In the genomic region with DNA sequence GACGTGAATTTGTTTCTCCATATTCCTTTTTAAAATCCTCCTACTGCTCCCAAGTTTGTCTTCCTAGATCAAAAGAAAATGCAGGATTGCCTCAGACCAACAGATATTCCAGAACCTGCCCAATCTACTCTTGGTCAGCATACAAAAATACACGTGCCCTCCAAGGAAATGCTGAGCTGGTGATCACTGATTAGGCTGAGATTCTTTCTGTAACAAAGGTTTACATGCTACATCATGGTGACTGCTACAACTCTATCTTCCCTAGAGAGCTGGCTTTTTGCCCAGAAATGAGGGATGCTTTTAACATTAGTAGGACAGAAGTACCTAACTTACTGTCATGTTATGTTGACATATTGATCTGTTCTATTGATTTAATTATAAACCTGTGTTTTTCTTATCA, we compare ENCODE assay signal across 22 cellular contexts. TPM values are rescaled to one million over a fixed set of nuclear protein-coding genes. Genes with fewer than 3 reads are reported as not detected.
DNase-seq lines count a peak whose midpoint lies in the region; ATAC-seq and TF ChIP-seq lines count a peak whose summit lies in the region.
"Had no signal": no experiment of that assay in that cellular context is flagged by ENCODE, and none has a peak within 500 bp of the region (broad histone marks: within the 10 kb centered on the region; RNA-seq: fewer than 3 reads in every experiment).

No MANE protein-coding gene starts in this region.

- no CpG with 5 or more reads among the region's 2 CpGs for WGBS in IMR-90 (ENCODE audit: extremely low coverage in 2 of 2, insufficient read length in 1 of 2), 2 experiments

- no peak overlapping the region for H4K8ac ChIP-seq in IMR-90 (ENCODE audit: low read depth in 2 of 2, low read length in 2 of 2)

- H3K4me1 Mint-ChIP-seq in CD8-positive, alpha-beta T cell (ENCODE audit: low read depth) = peaks cover 9% of the 10 kb centered on the region
- H3K4me1 Mint-ChIP-seq: naive B cell had no signal

- no peaks in the 10 kb centered on the region for H3K36me3 Mint-ChIP-seq in CD8-positive, alpha-beta T cell
- H3K36me3 Mint-ChIP-seq: activated naive CD8-positive, alpha-beta T cell treated with anti-CD3 and anti-CD28 coated beads for 36 hours; naive B cell had no signal

- no peak overlapping the region for H2AFZ ChIP-seq in IMR-90 (replicated peaks; ENCODE audit: low read length, poor library complexity)

- no peak overlapping the region for H3K14ac ChIP-seq in IMR-90 (replicated peaks; ENCODE audit: low read depth, low read length)

- POLR2A ChIA-PET in IMR-90 (lab: Charles Lee; ENCODE audit: unreplicated experiment) = no interaction called here
- POLR2A ChIA-PET in CD8-positive, alpha-beta T cell (lab: Charles Lee) = interaction anchor here (1.0 kb wide), 1 partner anchor 13 kb away, joined by 3 read pairs; no protein-coding TSS in a partner anchor

- in situ Hi-C loops in Caki2 (cut with HindIII; ENCODE audit: low pct_unique_long_range_greater_than_20kb, low sequenced_read_pairs) = no loop called here
- in situ Hi-C loops in IMR-90 (cut with MboI; ENCODE audit: low sequenced_read_pairs) = no loop called here

- no peak overlapping the region for H4K91ac ChIP-seq in IMR-90 (ENCODE audit: insufficient read depth, low read depth, low read length)

- H3K4me2 ChIP-seq in IMR-90 (ENCODE audit: low read depth, low read length) = no peak overlapping the region
- H3K4me2 ChIP-seq: BLaER1 had no signal

- H2BK15ac ChIP-seq in IMR-90 (ENCODE audit: low read depth, low read length) = no peak overlapping the region

- H3K27me3 Mint-ChIP-seq in CD8-positive, alpha-beta T cell (ENCODE audit: low read depth) = no peaks in the 10 kb centered on the region
- H3K27me3 Mint-ChIP-seq: activated naive CD8-positive, alpha-beta T cell treated with anti-CD3 and anti-CD28 coated beads for 36 hours had no signal

- H3K9me1 ChIP-seq in IMR-90 (ENCODE audit: insufficient read depth, low read length) = no peaks in the 10 kb centered on the region

- no TSS peak for BruUV-seq in IMR-90 (replicated peaks; lab: Mats Ljungman, UMichigan)

- TF ChIP-seq RAD21 in IMR-90 (IDR thresholded peaks at IDR 0.05; ENCODE audit: low read length) = no peak

- TF ChIP-seq POLR2A in IMR-90 (IDR thresholded peaks at IDR 0.05; ENCODE audit: low read depth, low read length) = no peak

- H3K9me3 ChIP-seq in IMR-90 (ENCODE audit: control insufficient read depth, insufficient read depth, low read length) (no peaks in the 10 kb centered on the region), RWPE2 (ENCODE audit: severe bottlenecking) (peaks cover 10% of the 10 kb centered on the region), WERI-Rb-1 (ENCODE audit: severe bottlenecking) (no peaks in the 10 kb centered on the region)
- H3K9me3 ChIP-seq in CD8-positive, alpha-beta T cell (ENCODE audit: low read length) = no peaks in the 10 kb centered on the region

- no peak overlapping the region for H3K27ac Mint-ChIP-seq in CD8-positive, alpha-beta T cell
- H3K27ac Mint-ChIP-seq: activated naive CD8-positive, alpha-beta T cell treated with anti-CD3 and anti-CD28 coated beads for 36 hours; naive B cell; progenitor cell of endocrine pancreas had no signal

- H3K27me3 ChIP-seq in IMR-90 (ENCODE audit: control insufficient read depth, insufficient read depth, low read length) (no peaks in the 10 kb centered on the region), RWPE2 (ENCODE audit: insufficient read depth, poor library complexity, severe bottlenecking) (peaks cover 40% of the 10 kb centered on the region), WERI-Rb-1 (ENCODE audit: insufficient read depth, low read depth, severe bottlenecking) (no peaks in the 10 kb centered on the region)
- H3K27me3 ChIP-seq in CD8-positive, alpha-beta T cell (ENCODE audit: insufficient read depth, low read length) = no peaks in the 10 kb centered on the region
- H3K27me3 ChIP-seq: BLaER1 had no signal

- H3K4ac ChIP-seq in IMR-90 (ENCODE audit: low read depth, low read length) = no peak overlapping the region

- H3K23ac ChIP-seq in IMR-90 (ENCODE audit: low read depth, low read length) = no peak overlapping the region

- peaks cover 3% of the 10 kb centered on the region for H3K9me3 Mint-ChIP-seq in CD8-positive, alpha-beta T cell

- intact Hi-C loops in IMR-90 (cut with micrococcal nuclease) = no loop called here
- intact Hi-C loops in CD8-positive, alpha-beta T cell (cut with DNase I, micrococcal nuclease) = no loop called here

- H2BK20ac ChIP-seq in IMR-90 (ENCODE audit: low read depth, low read length) = no peak overlapping the region

- H3K4me1 ChIP-seq in IMR-90 (ENCODE audit: control insufficient read depth, insufficient read depth, low read length) = no peaks in the 10 kb centered on the region
- no peaks in the 10 kb centered on the region for H3K4me1 ChIP-seq in RWPE2 (ENCODE audit: insufficient read depth, poor library complexity, severe bottlenecking)
- no peaks in the 10 kb centered on the region for H3K4me1 ChIP-seq in CD8-positive, alpha-beta T cell (ENCODE audit: insufficient read depth, low read length)

- DNase-seq in Caki2 (ENCODE audit: low read depth) (peak; percentile 69), IMR-90 (peak; percentile 7), RWPE2 (ENCODE audit: low spot score) (no peak), glomerular visceral epithelial cell (ENCODE audit: extremely low spot score) (peak; percentile 18), NCI-H446 treated with DMSO at 0.1 percent for 48 hours (lab: John Stamatoyannopoulos, UW) (no peak), WERI-Rb-1 (no peak)
- no peak for DNase-seq in CD8-positive, alpha-beta T cell
- DNase-seq: activated CD4-positive, alpha-beta T cell treated with anti-CD3 and anti-CD28 coated beads for 4 hours; activated naive CD8-positive, alpha-beta T cell treated with anti-CD3 and anti-CD28 coated beads for 36 hours; central memory CD4-positive, alpha-beta T cell; DND-41; hippocampal formation; naive B cell; NCI-H526 treated with DMSO at 0.1 percent for 48 hours; SIG-M5; substantia nigra had no signal

- H2AK9ac ChIP-seq in IMR-90 (replicated peaks; ENCODE audit: low read depth, low read length, poor library complexity) = no peak overlapping the region

- H2BK120ac ChIP-seq in IMR-90 (ENCODE audit: low read depth, low read length) = no peak overlapping the region

- dilution Hi-C loops in IMR-90 (cut with HindIII; ENCODE audit: low sequenced_read_pairs, unreplicated experiment) = no loop called here

- no peak overlapping the region for H2BK5ac ChIP-seq in IMR-90 (ENCODE audit: low read depth, low read length, poor library complexity, severe bottlenecking)

- no peak overlapping the region for H4K5ac ChIP-seq in IMR-90 (ENCODE audit: low read depth, low read length)

- CTCF ChIA-PET in IMR-90 (lab: Yijun Ruan, JAX) = interaction anchor here (0.5 to 0.9 kb wide), 2 partner anchors 14 to 259 kb away, joined by 3 read pairs; no protein-coding TSS in a partner anchor
- CTCF ChIA-PET in CD8-positive, alpha-beta T cell (lab: Charles Lee) = interaction anchor here (0.6 to 3.0 kb wide), 2 partner anchors 14 to 85 kb away, joined by 3 to 16 read pairs; no protein-coding TSS in a partner anchor

- no peak overlapping the region for H3K4me3 Mint-ChIP-seq in CD8-positive, alpha-beta T cell
- H3K4me3 Mint-ChIP-seq: activated naive CD8-positive, alpha-beta T cell treated with anti-CD3 and anti-CD28 coated beads for 36 hours; naive B cell had no signal

- H3K27ac ChIP-seq in IMR-90 (ENCODE audit: insufficient read depth, low read length) (no peak overlapping the region), RWPE2 (ENCODE audit: poor library complexity, severe bottlenecking) (no peak overlapping the region), WERI-Rb-1 (no peak overlapping the region)
- no peak overlapping the region for H3K27ac ChIP-seq in CD8-positive, alpha-beta T cell (ENCODE audit: low read depth, low read length)
- H3K27ac ChIP-seq: BLaER1 had no signal

- ATAC-seq in IMR-90 (ENCODE audit: low read depth) (no peak), RWPE2 (ENCODE audit: low read depth) (peak; percentile 55; the same call in 2 of the 3 replicates), GM18511 (IDR thresholded peaks at IDR 0.05; ENCODE audit: unreplicated experiment) (no peak)
- ATAC-seq in CD8-positive, alpha-beta T cell = no peak
- ATAC-seq: left lobe of liver had no signal

- H3K4me3 ChIP-seq in IMR-90 (ENCODE audit: insufficient read depth, low read depth, low read length) (no peak overlapping the region), RWPE2 (ENCODE audit: severe bottlenecking) (no peak overlapping the region), WERI-Rb-1 (ENCODE audit: low read depth, low read length) (no peak overlapping the region)
- no peak overlapping the region for H3K4me3 ChIP-seq in CD8-positive, alpha-beta T cell (ENCODE audit: low read depth, low read length)
- H3K4me3 ChIP-seq: BLaER1 had no signal

- no peak overlapping the region for H3K56ac ChIP-seq in IMR-90 (ENCODE audit: extremely low read depth, insufficient read depth, low read length)

- TF ChIP-seq CTCF in IMR-90 (conservative IDR thresholded peaks at IDR 0.05; ENCODE audit: low read depth, low read length) (no peak), RWPE2 (IDR thresholded peaks at IDR 0.05; ENCODE audit: poor library complexity, severe bottlenecking) (no peak), WERI-Rb-1 (IDR thresholded peaks at IDR 0.05; ENCODE audit: low read depth, low read length) (no peak)
- TF ChIP-seq CTCF in CD8-positive, alpha-beta T cell (IDR thresholded peaks at IDR 0.05) = no peak

- no peak overlapping the region for H3K9ac ChIP-seq in IMR-90 (ENCODE audit: low read depth, low read length)
- H3K9ac ChIP-seq: BLaER1 had no signal

- no peaks in the 10 kb centered on the region for H3K79me1 ChIP-seq in IMR-90 (ENCODE audit: low read depth in 1 of 2, low read length in 2 of 2)

- H3K18ac ChIP-seq in IMR-90 (ENCODE audit: low read depth, low read length) = no peak overlapping the region

- H2AK5ac ChIP-seq in IMR-90 (ENCODE audit: low read depth, low read length) = no peak overlapping the region

- H3K36me3 ChIP-seq in IMR-90 (ENCODE audit: control insufficient read depth, insufficient read depth, low read length) (no peaks in the 10 kb centered on the region), RWPE2 (ENCODE audit: low read depth) (no peaks in the 10 kb centered on the region), WERI-Rb-1 (no peaks in the 10 kb centered on the region)
- no peaks in the 10 kb centered on the region for H3K36me3 ChIP-seq in CD8-positive, alpha-beta T cell (ENCODE audit: insufficient read depth, low read length)
- H3K36me3 ChIP-seq: BLaER1 had no signal

- no peaks in the 10 kb centered on the region for H4K20me1 ChIP-seq in IMR-90 (ENCODE audit: insufficient read depth, low read length)
- H4K20me1 ChIP-seq: BLaER1 had no signal

RNA-seq across cellular contexts. Expression of gene OR2Y1, which starts 35.5 kb away (rescaled TPM):
- total RNA-seq in Caki2 (2014; rRNA removed; shearing (Covaris generic); ENCODE audit: low replicate concordance) = not detected in 2 replicates
- total RNA-seq in IMR-90 (2012; rRNA removed) = not detected in 2 replicates
- not detected in 2 replicates for polyA plus RNA-seq in IMR-90 (2012; rRNA removed)
- polyA plus RNA-seq in IMR-90 (2012; cell fraction: cytosol; rRNA removed) = not detected in 2 replicates
- not detected in 2 replicates for polyA plus RNA-seq in IMR-90 (2012; cell fraction: nucleus; rRNA removed; ENCODE audit: low replicate concordance)
- not detected for total RNA-seq in CD8-positive, alpha-beta T cell
- total RNA-seq: activated naive CD8-positive, alpha-beta T cell treated with anti-CD3 and anti-CD28 coated beads for 36 hours; endothelial cell of umbilical vein; HT-29; left lobe of liver; progenitor cell of endocrine pancreas had no signal
- polyA plus RNA-seq: endothelial cell of umbilical vein had no signal

RNA-seq across cellular contexts. Expression of gene FLT4, which starts 55.0 kb away (rescaled TPM):
- 2.3 TPM in 1 of 2 replicates, not detected in the other for total RNA-seq in Caki2 (2014; rRNA removed; shearing (Covaris generic); ENCODE audit: low replicate concordance)
- total RNA-seq in IMR-90 (2012; rRNA removed) = under 0.01 and 0.28 TPM in 2 replicates
- 0.07 TPM in 2 replicates for polyA plus RNA-seq in IMR-90 (2012; rRNA removed)
- polyA plus RNA-seq in IMR-90 (2012; cell fraction: cytosol; rRNA removed) = 0.01 and 0.18 TPM in 2 replicates
- polyA plus RNA-seq in IMR-90 (2012; cell fraction: nucleus; rRNA removed; ENCODE audit: low replicate concordance) = 0.44 and 0.55 TPM in 2 replicates
- total RNA-seq in CD8-positive, alpha-beta T cell = 10 to 100 TPM; 11.1 to 13.3 TPM
- total RNA-seq: HT-29 had no signal

Comparison
In these comparisons a context has a peak if more than half of its experiments do, and no peak if none do; other contexts are left out.
1. DNase-seq: peak in Caki2 (single experiment), IMR-90 (single experiment) and glomerular visceral epithelial cell (single experiment); none in RWPE2 (single experiment), CD8-positive, alpha-beta T cell (0 of 7), NCI-H446 treated with DMSO at 0.1 percent for 48 hours (single experiment) and WERI-Rb-1 (single experiment).